19 cellular contexts compared by ENCODE assay signal in genomic region chr16:55641430-55642056, GRCh38. TPM values are rescaled to one million over a fixed set of nuclear protein-coding genes. Genes with fewer than 3 reads are reported as not detected.
DNase-seq lines count a peak whose midpoint lies in the region; ATAC-seq and TF ChIP-seq lines count a peak whose summit lies in the region.
"Had no signal": no experiment of that assay in that cellular context is flagged by ENCODE, and none has a peak within 500 bp of the region (broad histone marks: within the 10 kb centered on the region; RNA-seq: fewer than 3 reads in every experiment).

No MANE protein-coding gene starts in this region.

- no peaks in the 10 kb centered on the region for H3K9me3 Mint-ChIP-seq in natural killer cell treated with Interleukin-12 subunit alpha and Interleukin-12 subunit beta and Interleukin-15 and Interleukin-18, amount 100 ng/mL, for 72 hours

- TF ChIP-seq RAD21 in SK-N-SH (IDR thresholded peaks at IDR 0.05; ENCODE audit: low read length), result no peak

- H3K9me3 ChIP-seq in SK-N-SH (no peaks in the 10 kb centered on the region), upper lobe of right lung (no peaks in the 10 kb centered on the region)

- H3K27ac Mint-ChIP-seq in natural killer cell treated with Interleukin-12 subunit alpha and Interleukin-12 subunit beta and Interleukin-15 and Interleukin-18, amount 100 ng/mL, for 72 hours, result no peak overlapping the region

- TF ChIP-seq EP300 in SK-N-SH (IDR thresholded peaks at IDR 0.05; ENCODE audit: borderline replicate concordance in 1 of 2, low read depth in 1 of 2, low read length in 1 of 2), result no peak

- WGBS in SK-N-SH (ENCODE audit: low lambda C conversion rate), result 51% methylated on average over 7 of the region's 7 CpGs

- H3F3A ChIP-seq in SK-N-SH (replicated peaks; ENCODE audit: insufficient read depth), result no peaks in the 10 kb centered on the region

- H3K36me3 ChIP-seq in SK-N-SH (replicated peaks in 1 of 2; ENCODE audit: control insufficient read depth in 1 of 2, insufficient read depth in 2 of 2, low read length in 1 of 2) (no peaks in the 10 kb centered on the region), upper lobe of right lung (no peaks in the 10 kb centered on the region)

- H2AFZ ChIP-seq in SK-N-SH (ENCODE audit: low read depth), result no peak overlapping the region

- CTCF ChIA-PET in SK-N-SH (lab: Yijun Ruan, JAX), result interaction anchor here (0.6 to 4.8 kb wide), 10 partner anchors 18 to 204 kb away, joined by 3 to 18 read pairs (median 3); no protein-coding TSS in a partner anchor

- TF ChIP-seq CTCF in SK-N-SH (IDR thresholded peaks at IDR 0.05), result no peak
- no peak for TF ChIP-seq CTCF in upper lobe of right lung (IDR thresholded peaks at IDR 0.05)

- H3K4me3 Mint-ChIP-seq in natural killer cell treated with Interleukin-12 subunit alpha and Interleukin-12 subunit beta and Interleukin-15 and Interleukin-18, amount 100 ng/mL, for 72 hours, result no peak overlapping the region

- intact Hi-C loops in upper lobe of right lung (cut with DNase I), result no loop called here

- no peaks in the 10 kb centered on the region for H3K4me1 Mint-ChIP-seq in natural killer cell treated with Interleukin-12 subunit alpha and Interleukin-12 subunit beta and Interleukin-15 and Interleukin-18, amount 100 ng/mL, for 72 hours (ENCODE audit: low read depth in 2 of 2)

- H3K9ac ChIP-seq in SK-N-SH, result no peak overlapping the region

- H3K27ac ChIP-seq in SK-N-SH (ENCODE audit: low read depth in 2 of 2, low read length in 1 of 2) (peak overlapping the region; percentile 17 to 98; a peak in 3 of 4 replicates), upper lobe of right lung (no peak overlapping the region)
- H3K27ac ChIP-seq: 22Rv1 had no signal

- H3K27me3 ChIP-seq in SK-N-SH (ENCODE audit: insufficient read depth) (peaks cover 15% of the 10 kb centered on the region; the same call in 1 of the 2 replicates), upper lobe of right lung (peaks cover 4% of the 10 kb centered on the region)

- no peak overlapping the region for H3K4me2 ChIP-seq in SK-N-SH

- no peaks in the 10 kb centered on the region for H3K36me3 Mint-ChIP-seq in natural killer cell treated with Interleukin-12 subunit alpha and Interleukin-12 subunit beta and Interleukin-15 and Interleukin-18, amount 100 ng/mL, for 72 hours

- H3K4me3 ChIP-seq in SK-N-SH (ENCODE audit: low read depth in 2 of 2, low read length in 1 of 2) (no peak overlapping the region), upper lobe of right lung (no peak overlapping the region)

- H3K79me2 ChIP-seq in SK-N-SH (ENCODE audit: insufficient read depth), result no peaks in the 10 kb centered on the region

- DNase-seq in SK-N-SH (no peak), dermis blood vessel endothelial cell (peak; percentile 48), islet precursor cell (peak; percentile 25), occipital lobe (lab: John Stamatoyannopoulos, UW) (no peak), upper lobe of right lung (no peak)
- DNase-seq in natural killer cell treated with Interleukin-12 subunit alpha and Interleukin-12 subunit beta and Interleukin-15 and Interleukin-18, amount 100 ng/mL, for 72 hours (ENCODE audit: low spot score), result no peak
- DNase-seq: C1 segment of cervical spinal cord, DND-41, GDM1, Kasumi-1, MV-4-11, NCI-H1417, NCI-H187 treated with DMSO at 0.1 percent for 48 hours, NCI-H69, SHP77 had no signal

- no peak for ATAC-seq in SK-N-SH treated with all-trans-retinoic acid at 6 μM for 48 hours
- ATAC-seq in natural killer cell treated with Interleukin-12 subunit alpha and Interleukin-12 subunit beta and Interleukin-15 and Interleukin-18, amount 100 ng/mL, for 72 hours, result no peak
- ATAC-seq in HG03159 (IDR thresholded peaks at IDR 0.05; ENCODE audit: unreplicated experiment), result no peak
- no peak for ATAC-seq in upper lobe of right lung

- H3K4me1 ChIP-seq in SK-N-SH (ENCODE audit: control insufficient read depth in 1 of 2, insufficient read depth in 2 of 2, low read depth in 1 of 2, low read length in 1 of 2) (peaks cover 0 to 56% of the 10 kb centered on the region in 2 experiments; a peak in 2 of 4 replicates), upper lobe of right lung (no peaks in the 10 kb centered on the region)

- H4K20me1 ChIP-seq in SK-N-SH (ENCODE audit: insufficient read depth), result no peaks in the 10 kb centered on the region

- H3K9me2 ChIP-seq in SK-N-SH, result no peaks in the 10 kb centered on the region

- H3K27me3 Mint-ChIP-seq in natural killer cell treated with Interleukin-12 subunit alpha and Interleukin-12 subunit beta and Interleukin-15 and Interleukin-18, amount 100 ng/mL, for 72 hours, result peaks cover 2 to 10% of the 10 kb centered on the region in 2 donors

- POLR2A ChIA-PET in SK-N-SH (lab: Yijun Ruan, JAX), result interaction anchor here (0.9 to 1.6 kb wide), 3 partner anchors 11 to 27 kb away, joined by 3 to 12 read pairs (median 9); no protein-coding TSS in a partner anchor

TF ChIP-seq in SK-N-SH, 30 proteins besides CTCF, POLR2A, EP300 and RAD21:
- no peak for TF ChIP-seq NFIC (IDR thresholded peaks at IDR 0.05; ENCODE audit: borderline replicate concordance)
- TF ChIP-seq RFX5 (IDR thresholded peaks at IDR 0.05; ENCODE audit: low read length), result no peak
- no peak for TF ChIP-seq MXI1 (IDR thresholded peaks at IDR 0.05; ENCODE audit: low read depth, low read length)
- no peak for TF ChIP-seq CHD2 (IDR thresholded peaks at IDR 0.05; ENCODE audit: low read length, partially characterized antibody)
- TF ChIP-seq TEAD4 (IDR thresholded peaks at IDR 0.05; ENCODE audit: borderline replicate concordance, insufficient read depth), result no peak
- no peak for TF ChIP-seq USF2 (IDR thresholded peaks at IDR 0.05; ENCODE audit: borderline replicate concordance, low read depth, low read length)
- TF ChIP-seq JUND (IDR thresholded peaks at IDR 0.05), result no peak
- no peak for TF ChIP-seq YY1 (IDR thresholded peaks at IDR 0.05; ENCODE audit: low read depth)
- no peak for TF ChIP-seq SIN3A (IDR thresholded peaks at IDR 0.05; ENCODE audit: borderline replicate concordance, low read depth, low read length)

TF ChIP-seq in SK-N-SH treated with all-trans-retinoic acid at 6 μM for 48 hours, 23 proteins besides CTCF, POLR2A, EP300 and RAD21:
- TF ChIP-seq ARNTL (CRISPR knock-in tag; IDR thresholded peaks at IDR 0.05; ENCODE audit: borderline replicate concordance, low read depth), result no peak
- TF ChIP-seq TOX (CRISPR knock-in tag; IDR thresholded peaks at IDR 0.05; ENCODE audit: borderline replicate concordance), result no peak
- TF ChIP-seq ZFP3 (CRISPR knock-in tag; IDR thresholded peaks at IDR 0.05), result no peak
- no peak for TF ChIP-seq CREB5 (CRISPR knock-in tag; IDR thresholded peaks at IDR 0.05; ENCODE audit: low read depth)
- TF ChIP-seq TCF4 (CRISPR knock-in tag; IDR thresholded peaks at IDR 0.05; ENCODE audit: borderline replicate concordance), result no peak
- no peak for TF ChIP-seq OSR1 (CRISPR knock-in tag; IDR thresholded peaks at IDR 0.05)
- TF ChIP-seq PPARA (CRISPR knock-in tag; IDR thresholded peaks at IDR 0.05; ENCODE audit: borderline replicate concordance), result no peak
- TF ChIP-seq ISL1 (CRISPR knock-in tag; IDR thresholded peaks at IDR 0.05), result no peak

RNA-seq across cellular contexts. Expression of gene SLC6A2, which starts 14.2 kb away (rescaled TPM):
- 3.3 and 12.7 TPM in 2 replicates for polyA plus RNA-seq in SK-N-SH (2012; rRNA removed)
- 5.3 and 12.1 TPM in 2 replicates for polyA plus RNA-seq in SK-N-SH (2012; cell fraction: cytosol; rRNA removed)
- polyA plus RNA-seq in SK-N-SH (2012; cell fraction: nucleus; rRNA removed), result 17.7 and 23.1 TPM in 2 replicates
- not detected in 2 replicates for total RNA-seq in dermis blood vessel endothelial cell
- total RNA-seq in natural killer cell treated with Interleukin-12 subunit alpha and Interleukin-12 subunit beta and Interleukin-15 and Interleukin-18, amount 100 ng/mL, for 72 hours, result not detected
- total RNA-seq in occipital lobe, result not detected
- total RNA-seq in upper lobe of right lung, result not detected
- polyA plus RNA-seq: AG04450 had no signal

Comparison
In these comparisons a context has a peak if more than half of its experiments do, and no peak if none do; other contexts are left out.
1. DNase-seq: peak in dermis blood vessel endothelial cell (single experiment) and islet precursor cell (single experiment); none in SK-N-SH (single experiment), natural killer cell treated with Interleukin-12 subunit alpha and Interleukin-12 subunit beta and Interleukin-15 and Interleukin-18, amount 100 ng/mL, for 72 hours (single experiment), occipital lobe (single experiment) and upper lobe of right lung (single experiment).